8 cellular contexts compared by ENCODE assay signal in genomic region chr1:89041055-89041707, GRCh38. TPM values are rescaled to one million over a fixed set of nuclear protein-coding genes. Genes with fewer than 3 reads are reported as not detected.
DNase-seq lines count a peak whose midpoint lies in the region; ATAC-seq and TF ChIP-seq lines count a peak whose summit lies in the region.

No MANE protein-coding gene starts in this region.

- TF ChIP-seq EP300 in sigmoid colon (IDR thresholded peaks at IDR 0.05) = no peak

- no peaks in the 10 kb centered on the region for H3K36me3 ChIP-seq in sigmoid colon

- no peak for TF ChIP-seq POLR2A in sigmoid colon (IDR thresholded peaks at IDR 0.05)

- 72 to 84% methylated on average over 4 of the region's 4 CpGs for WGBS in sigmoid colon, 2 donors

- DNase-seq in epithelial cell of esophagus (ENCODE audit: low read depth) (peak; percentile 78), sigmoid colon (no peak), C1 segment of cervical spinal cord (lab: John Stamatoyannopoulos, UW) (no peak), midbrain (lab: John Stamatoyannopoulos, UW) (no peak)

- no peak overlapping the region for H3K27ac ChIP-seq in sigmoid colon

- no peaks in the 10 kb centered on the region for H3K4me1 ChIP-seq in sigmoid colon

- intact Hi-C loops in sigmoid colon (cut with DNase I) = no loop called here

- H3K27me3 ChIP-seq in sigmoid colon = no peaks in the 10 kb centered on the region

- H3K9me3 ChIP-seq in sigmoid colon = no peaks in the 10 kb centered on the region

- peak; percentile 96 for ATAC-seq in GM18499 (IDR thresholded peaks at IDR 0.05; ENCODE audit: insufficient read depth, unreplicated experiment)
- ATAC-seq in GM21515 (IDR thresholded peaks at IDR 0.05; ENCODE audit: unreplicated experiment) = peak; percentile 92
- ATAC-seq in HG03460 (IDR thresholded peaks at IDR 0.05; ENCODE audit: unreplicated experiment) = peak; percentile 96
- no peak for ATAC-seq in esophagus mucosa

- H3K4me3 ChIP-seq in epithelial cell of esophagus (ENCODE audit: low read length) (no peak overlapping the region), sigmoid colon (no peak overlapping the region)

- TF ChIP-seq CTCF in epithelial cell of esophagus (IDR thresholded peaks at IDR 0.05; ENCODE audit: insufficient read depth, low read depth, low read length, missing control alignments) (no peak), sigmoid colon (IDR thresholded peaks at IDR 0.05) (no peak)

RNA-seq across cellular contexts. Expression of gene GBP3, which starts 18.5 kb away (rescaled TPM):
- total RNA-seq in esophagus mucosa (9.4 TPM), sigmoid colon (10 to 100 TPM in 3 of 4 donors, 1 to 10 TPM in 1; 6.4 to 31.4 (median 15.2) TPM)
- polyA plus RNA-seq in sigmoid colon = 10 to 100 TPM; 10.2 to 66.4 (median 26.9) TPM

RNA-seq across cellular contexts. Expression of gene GBP1, which starts 23.8 kb away (rescaled TPM):
- 5.2 TPM for total RNA-seq in esophagus mucosa
- total RNA-seq in sigmoid colon = 10 to 100 TPM; 24.1 to 72.1 (median 31.0) TPM
- 10 to 100 TPM in 2 of 3 donors, 1 to 10 TPM in 1; 4.2 to 45.6 (median 11.1) TPM for polyA plus RNA-seq in sigmoid colon

RNA-seq across cellular contexts. Expression of gene KYAT3, which starts 48.8 kb away (rescaled TPM):
- total RNA-seq in esophagus mucosa (26.3 TPM), sigmoid colon (10 to 100 TPM; 14.1 to 32.8 (median 20.3) TPM)
- 10 to 100 TPM; 22.2 to 25.4 (median 24.0) TPM for polyA plus RNA-seq in sigmoid colon

RNA-seq across cellular contexts. Expression of gene RBMXL1, which starts 48.8 kb away (rescaled TPM):
- 13.9 TPM for total RNA-seq in esophagus mucosa
- total RNA-seq in sigmoid colon = 10 to 100 TPM; 10.2 to 18.6 (median 11.9) TPM
- 1 to 10 TPM; 3.0 to 6.2 (median 3.6) TPM for polyA plus RNA-seq in sigmoid colon
